Comparison of ENCODE assay signal across 10 cellular contexts in genomic region chr19:6118043-6118442, GRCh38. TPM values are rescaled to one million over a fixed set of nuclear protein-coding genes. Genes with fewer than 3 reads are reported as not detected.
"Had no signal": no experiment of that assay in that cellular context is flagged by ENCODE, and none has a peak within 500 bp of the region (broad histone marks: within the 10 kb centered on the region; RNA-seq: fewer than 3 reads in every experiment).

No MANE protein-coding gene starts in this region.

- DNase-seq: IMR-90, KBM-7, KG1 had no signal

- H3K9ac ChIP-seq: KMS-11 had no signal

- ATAC-seq: HepG2 had no signal

- H3K27ac ChIP-seq: HL-60, KMS-11 had no signal

- H3K4me2 ChIP-seq: KMS-11 had no signal

- FAIRE-seq: HepG2, HTR-8/SVneo had no signal

RNA-seq across cellular contexts. Expression of gene ACSBG2, which starts 17.4 kb away (rescaled TPM):
- total RNA-seq: HepG2, HT-29, HT1080, IMR-90 had no signal
- polyA plus RNA-seq: HepG2, IgD-negative memory B cell, IMR-90 had no signal
